8 cellular contexts compared by ENCODE assay signal in the genomic region with DNA sequence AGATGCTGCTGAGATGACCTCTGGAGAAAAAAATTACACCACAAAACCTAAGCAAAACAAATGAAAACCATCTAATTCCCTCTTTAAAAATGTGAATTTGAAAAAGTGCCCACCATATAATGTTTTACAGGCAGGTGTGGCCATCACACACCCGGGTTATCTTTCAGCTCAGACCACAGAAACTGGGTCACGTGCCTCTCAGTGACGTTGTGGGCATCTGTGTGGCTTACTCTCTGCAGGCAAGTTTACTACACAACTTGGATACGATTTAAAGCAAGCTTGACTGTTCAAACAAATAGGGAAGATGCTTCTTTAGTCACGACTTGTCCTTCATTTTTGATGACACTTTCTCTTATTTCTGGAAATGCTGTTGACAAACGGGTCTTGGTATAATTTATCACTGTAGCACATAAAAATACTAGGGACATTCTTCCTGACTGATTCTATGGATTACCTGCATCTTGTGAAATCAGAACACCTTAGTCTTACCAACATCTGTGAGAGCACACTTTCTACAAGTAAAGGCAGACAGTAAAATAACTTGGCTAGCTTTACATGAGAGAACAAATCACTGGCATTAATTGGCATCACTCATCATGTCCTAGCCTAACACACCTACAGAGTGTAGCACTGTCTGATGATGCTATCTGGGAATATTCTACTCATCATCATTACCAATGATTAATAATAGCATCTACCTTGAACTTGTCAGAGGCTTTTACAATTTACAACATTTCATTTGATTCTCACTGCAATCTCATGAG.
DNase-seq lines count a peak whose midpoint lies in the region; ATAC-seq and TF ChIP-seq lines count a peak whose summit lies in the region.

No MANE protein-coding gene starts in this region.

- H3K4me3 ChIP-seq in suprapubic skin = no peak overlapping the region
- H3K4me3 ChIP-seq in adrenal gland = no peak overlapping the region

- intact Hi-C loops in adrenal gland (cut with DNase I) = no loop called here
- intact Hi-C loops in posterior cingulate gyrus (cut with DNase I) = no loop called here

- H3K4me1 ChIP-seq in suprapubic skin (peaks cover 8% of the 10 kb centered on the region), adrenal gland (replicated peaks in 1 of 2) (peaks cover 0 to 4% of the 10 kb centered on the region in 2 donors)

- TF ChIP-seq POLR2A in suprapubic skin (IDR thresholded peaks at IDR 0.05) (no peak), adrenal gland (IDR thresholded peaks at IDR 0.05) (no peak)

- no peaks in the 10 kb centered on the region for H3K36me3 ChIP-seq in suprapubic skin
- H3K36me3 ChIP-seq in adrenal gland (replicated peaks in 1 of 2) = no peaks in the 10 kb centered on the region

- TF ChIP-seq CTCF in suprapubic skin (IDR thresholded peaks at IDR 0.05) = no peak
- no peak for TF ChIP-seq CTCF in adrenal gland (IDR thresholded peaks at IDR 0.05)

- WGBS in suprapubic skin = 50% methylated on average over 6 of the region's 6 CpGs
- WGBS in adrenal gland, 4 donors = 30 to 44% (median 39%) methylated on average over 6 of the region's 6 CpGs

- DNase-seq in T-helper 2 cell (peak; percentile 18 to 92 (median 60)), epithelial cell of prostate (ENCODE audit: low read depth, low spot score) (peak; percentile 16), suprapubic skin (ENCODE audit: low spot score in 2 of 2) (no peak), adrenal gland (no peak), posterior cingulate gyrus (no peak), NCI-H2196 treated with DMSO at 0.1 percent for 48 hours (lab: John Stamatoyannopoulos, UW; ENCODE audit: unreplicated experiment) (no peak)

- no peak for TF ChIP-seq EP300 in suprapubic skin (IDR thresholded peaks at IDR 0.05)

- no peak overlapping the region for H3K27ac ChIP-seq in epithelial cell of prostate
- no peak overlapping the region for H3K27ac ChIP-seq in suprapubic skin
- H3K27ac ChIP-seq in adrenal gland = no peak overlapping the region

- H3K9me3 ChIP-seq in suprapubic skin (no peaks in the 10 kb centered on the region), adrenal gland (replicated peaks in 1 of 3) (no peaks in the 10 kb centered on the region)

- ATAC-seq in GM18873 (IDR thresholded peaks at IDR 0.05; ENCODE audit: low FRiP score, unreplicated experiment) (peak; percentile 98), HG02885 (IDR thresholded peaks at IDR 0.05; ENCODE audit: poor library complexity, unreplicated experiment) (peak; percentile 94)

- H3K27me3 ChIP-seq in suprapubic skin (no peaks in the 10 kb centered on the region), adrenal gland (no peaks in the 10 kb centered on the region)

Comparison
In these comparisons a context has a peak if more than half of its experiments do, and no peak if none do; other contexts are left out.
1. DNase-seq: peak in T-helper 2 cell (5 of 5) and epithelial cell of prostate (single experiment); none in suprapubic skin (0 of 2), adrenal gland (0 of 7), posterior cingulate gyrus (0 of 10) and NCI-H2196 treated with DMSO at 0.1 percent for 48 hours (single experiment).